In genomic region chr18:43651067-43651466, GRCh38 we compare ENCODE assay signal across 1 cellular context.
A peak's percentile ranks its signal among the peaks of the same experiment; 100 is the strongest.
TF ChIP-seq lines count a peak whose summit lies in the region.

No MANE protein-coding gene starts in this region.

TF ChIP-seq in SK-N-SH treated with all-trans-retinoic acid at 6 μM for 48 hours, 23 proteins besides CTCF, POLR2A, EP300 and RAD21 (continued from another document):
- TF ChIP-seq TSHZ2 (CRISPR knock-in tag; IDR thresholded peaks at IDR 0.05) (no peak), ISL1 (CRISPR knock-in tag; IDR thresholded peaks at IDR 0.05) (peak; percentile 98), RARB (CRISPR knock-in tag; IDR thresholded peaks at IDR 0.05) (no peak)
